In the genomic region with DNA sequence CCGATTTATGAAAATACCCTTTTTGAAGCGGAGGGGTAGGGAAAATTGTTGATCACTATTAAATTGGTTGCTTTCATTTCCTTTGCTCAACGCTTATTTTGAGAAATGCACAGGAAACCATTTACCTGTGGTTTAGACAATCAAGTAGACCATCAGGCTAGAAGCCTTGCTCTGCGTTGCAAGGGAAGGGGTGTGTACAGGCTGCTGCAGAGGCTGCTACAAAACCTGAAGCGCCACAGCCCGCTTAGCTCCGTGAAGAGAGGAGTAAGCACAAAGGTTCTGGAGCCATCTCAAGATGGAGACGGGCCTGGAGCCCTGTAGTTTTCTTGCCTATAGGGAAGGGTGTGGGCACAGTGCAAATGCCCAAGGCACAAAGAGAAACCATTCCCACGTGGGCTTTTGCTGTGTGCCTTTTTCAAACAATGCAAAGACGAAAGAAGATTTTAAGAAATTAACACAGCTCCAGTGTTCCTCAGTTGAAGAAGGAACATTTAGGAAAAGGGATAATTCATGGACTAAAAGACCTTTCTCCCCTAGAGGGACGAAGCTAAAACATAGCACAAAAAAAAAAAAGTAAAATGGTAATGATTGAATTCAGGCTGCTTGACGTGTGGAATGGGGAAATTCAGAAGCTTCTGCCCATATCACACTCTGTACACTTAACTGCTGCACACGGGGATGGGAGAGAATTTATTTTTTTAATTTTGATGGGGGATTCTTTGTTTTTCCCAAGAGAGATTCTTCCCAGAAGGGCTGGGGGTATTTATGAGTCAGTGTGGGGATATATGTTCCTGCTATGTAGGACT, we compare ENCODE assay signal across 8 cellular contexts. TPM values are rescaled to one million over a fixed set of nuclear protein-coding genes. Genes with fewer than 3 reads are reported as not detected.
DNase-seq lines count a peak whose midpoint lies in the region; ATAC-seq and TF ChIP-seq lines count a peak whose summit lies in the region.

No MANE protein-coding gene starts in this region.

- no peak for TF ChIP-seq CTCF in natural killer cell (IDR thresholded peaks at IDR 0.05)

- H3K27me3 ChIP-seq in aorta (ENCODE audit: control insufficient read depth in 1 of 2, insufficient read depth in 2 of 2, low read length in 1 of 2), result no peaks in the 10 kb centered on the region

- H3K36me3 ChIP-seq in aorta (ENCODE audit: control insufficient read depth in 1 of 2, insufficient read depth in 2 of 2, low read length in 1 of 2), result no peaks in the 10 kb centered on the region

- peaks cover 30% of the 10 kb centered on the region for H3K36me3 Mint-ChIP-seq in natural killer cell

- H3K27ac Mint-ChIP-seq in natural killer cell, result peak overlapping the region; percentile 94 to 97

- H3K4me3 Mint-ChIP-seq in natural killer cell, result peak overlapping the region; percentile 95

- peak overlapping the region; percentile 95 for H3K27ac ChIP-seq in epithelial cell of prostate
- peak overlapping the region; percentile 16 to 64 for H3K27ac ChIP-seq in aorta (ENCODE audit: low read depth in 1 of 2, low read length in 2 of 2)

- peak overlapping the region; percentile 14 to 41 for H3K4me3 ChIP-seq in aorta (ENCODE audit: low read length in 2 of 2)

- DNase-seq in NCI-H446 treated with DMSO at 0.1 percent for 48 hours (lab: John Stamatoyannopoulos, UW) (peak; percentile 45), epithelial cell of prostate (ENCODE audit: low read depth, low spot score) (no peak), natural killer cell (peak; percentile 47), aorta (peak in 1 of 2 donors; percentile 72), NCI-H2029 (lab: John Stamatoyannopoulos, UW) (no peak)
- peak; percentile 64 for DNase-seq in activated CD8-positive, alpha-beta memory T cell treated with anti-CD3 and anti-CD28 coated beads, Interleukin-2, amount 50 U/mL, for 4 hours

- ATAC-seq in GM18508 (IDR thresholded peaks at IDR 0.05; ENCODE audit: insufficient read depth, unreplicated experiment) (peak; percentile 38), HG02642 (IDR thresholded peaks at IDR 0.05; ENCODE audit: poor library complexity, unreplicated experiment) (peak; percentile 36), natural killer cell (peak; percentile 47 to 72 (median 65)), aorta (ENCODE audit: low FRiP score) (peak; percentile 4)

- H3K9me3 Mint-ChIP-seq in natural killer cell, result no peaks in the 10 kb centered on the region

- WGBS in aorta, 2 donors, result 2 to 17% methylated on average over 13 of the region's 13 CpGs

- intact Hi-C loops in natural killer cell (cut with micrococcal nuclease) (loop anchor here (1.0 to 5.0 kb wide), 2 partner anchors 109 to 389 kb away; no protein-coding TSS in a partner anchor), aorta (cut with DNase I) (loop anchor here (5.0 to 10.0 kb wide), 2 partner anchors 124 to 396 kb away; no protein-coding TSS in a partner anchor)

- peaks cover 0 to 2% of the 10 kb centered on the region in 2 donors for H3K4me1 ChIP-seq in aorta (ENCODE audit: control insufficient read depth in 1 of 2, insufficient read depth in 2 of 2, low read length in 2 of 2)

- H3K4me1 Mint-ChIP-seq in natural killer cell, result peaks cover 43 to 66% of the 10 kb centered on the region in 2 donors

- H3K27me3 Mint-ChIP-seq in natural killer cell (ENCODE audit: low read depth in 2 of 2), result no peaks in the 10 kb centered on the region

- no peaks in the 10 kb centered on the region for H3K9me3 ChIP-seq in aorta (ENCODE audit: control insufficient read depth, low read length)

RNA-seq across cellular contexts. Expression of gene TMSB4X, which starts 3.5 kb away (rescaled TPM):
- 1,000 to 10,000 TPM; 5,049 to 6,005 (median 5,892) TPM for total RNA-seq in natural killer cell
- total RNA-seq in aorta, result 1,000 to 10,000 TPM; 2,762 to 3,390 TPM
- over 10,000 TPM in 1 of 2 donors, 1,000 to 10,000 TPM in 1; 8,938 to 17,543 TPM for polyA plus RNA-seq in aorta

Comparison
In these comparisons a context has a peak if more than half of its experiments do, and no peak if none do; other contexts are left out.
1. ATAC-seq: peak in every context shown above with its lines; median percentile 65 in natural killer cell; 38 in GM18508; 36 in HG02642; 4 in aorta.
2. DNase-seq: peak in NCI-H446 treated with DMSO at 0.1 percent for 48 hours (single experiment), activated CD8-positive, alpha-beta memory T cell treated with anti-CD3 and anti-CD28 coated beads, Interleukin-2, amount 50 U/mL, for 4 hours (single experiment) and natural killer cell (single experiment); none in epithelial cell of prostate (single experiment) and NCI-H2029 (single experiment).